In the genomic region with DNA sequence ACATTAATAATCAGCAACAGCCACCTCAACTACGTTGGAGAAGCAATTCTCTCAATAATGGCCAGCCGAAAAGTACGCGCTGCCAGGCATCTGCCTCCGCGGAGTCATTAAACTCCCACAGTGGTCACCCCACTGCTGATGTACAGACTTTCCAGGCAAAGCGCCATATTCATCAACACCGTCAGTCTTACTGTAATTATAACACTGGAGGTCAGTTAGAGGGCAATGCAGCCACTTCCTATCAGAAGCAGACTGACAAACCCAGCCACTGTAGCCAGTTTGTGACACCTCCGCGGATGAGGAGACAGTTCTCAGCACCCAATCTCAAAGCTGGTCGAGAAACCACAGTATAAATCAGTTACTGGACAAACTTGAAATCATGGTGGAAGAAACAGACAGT, we compare ENCODE assay signal across 24 cellular contexts.
"Had no signal": no experiment of that assay in that cellular context is flagged by ENCODE, and none has a peak within 500 bp of the region (broad histone marks: within the 10 kb centered on the region; RNA-seq: fewer than 3 reads in every experiment).

No MANE protein-coding gene starts in this region.

- H3K27ac ChIP-seq: brain microvascular endothelial cell, upper lobe of right lung had no signal

- H3K27ac Mint-ChIP-seq: activated B cell treated with CpG ODN at 0.5 μM for 24 hours; activated CD8-positive, alpha-beta T cell treated with anti-CD3 and anti-CD28 coated beads, Interleukin-2, amount 10 ng/mL, durations not matched to agents 7 days and 5 days; activated naive CD8-positive, alpha-beta T cell; activated T-cell treated with anti-CD3 and anti-CD28 coated beads, Interleukin-2, amount 50 U/mL, for 72 hours; progenitor cell of endocrine pancreas; stimulated activated naive CD8-positive, alpha-beta T cell treated with anti-CD3 and anti-CD28 coated beads, Interleukin-15, amount 100 ng/mL, for 72 hours; T-helper 17 cell had no signal

- H3K9me3 Mint-ChIP-seq: activated B cell treated with CpG ODN at 0.5 μM for 24 hours; activated T-cell treated with anti-CD3 and anti-CD28 coated beads, Interleukin-2, amount 50 U/mL, for 72 hours; naive thymus-derived CD8-positive, alpha-beta T cell; stimulated activated naive CD8-positive, alpha-beta T cell treated with anti-CD3 and anti-CD28 coated beads, Interleukin-15, amount 100 ng/mL, for 72 hours had no signal

- H3K27me3 ChIP-seq: brain microvascular endothelial cell, upper lobe of right lung had no signal

- FAIRE-seq: TTC549 had no signal

- DNase-seq: activated B cell treated with CpG ODN at 0.5 μM for 24 hours; activated CD4-positive, alpha-beta T cell treated with anti-CD3 and anti-CD28 coated beads for 48 hours; activated CD8-positive, alpha-beta memory T cell treated with anti-CD3 and anti-CD28 coated beads, Interleukin-2, amount 50 U/mL, for 4 hours; activated CD8-positive, alpha-beta T cell treated with anti-CD3 and anti-CD28 coated beads, Interleukin-2, amount 10 ng/mL, durations not matched to agents 7 days and 5 days; activated gamma-delta T cell; activated T-cell treated with anti-CD3 and anti-CD28 coated beads, Interleukin-2, amount 50 U/mL, for 72 hours; amygdala; brain microvascular endothelial cell; cortex of kidney; effector CD8-positive, alpha-beta T cell; foreskin melanocyte; head of caudate nucleus; islet precursor cell; mesenchymal stem cell; naive thymus-derived CD8-positive, alpha-beta T cell; occipital lobe; stimulated activated naive CD8-positive, alpha-beta T cell treated with anti-CD3 and anti-CD28 coated beads, Interleukin-15, amount 100 ng/mL, for 72 hours; T-helper 17 cell; upper lobe of right lung had no signal

- H3K9me3 ChIP-seq: upper lobe of right lung had no signal

- H3K4me1 Mint-ChIP-seq: stimulated activated naive CD8-positive, alpha-beta T cell treated with anti-CD3 and anti-CD28 coated beads, Interleukin-15, amount 100 ng/mL, for 72 hours had no signal

- ATAC-seq: activated CD8-positive, alpha-beta T cell treated with anti-CD3 and anti-CD28 coated beads, Interleukin-2, amount 10 ng/mL, durations not matched to agents 7 days and 5 days; activated T-cell treated with anti-CD3 and anti-CD28 coated beads, Interleukin-2, amount 50 U/mL, for 72 hours; left lobe of liver; naive thymus-derived CD8-positive, alpha-beta T cell; sciatic nerve; stimulated activated naive CD8-positive, alpha-beta T cell treated with anti-CD3 and anti-CD28 coated beads, Interleukin-15, amount 100 ng/mL, for 72 hours; T-helper 17 cell; upper lobe of right lung had no signal

- H3K4me3 ChIP-seq: upper lobe of right lung had no signal

- H3K27me3 Mint-ChIP-seq: activated B cell treated with CpG ODN at 0.5 μM for 24 hours; activated naive CD8-positive, alpha-beta T cell; naive thymus-derived CD8-positive, alpha-beta T cell; progenitor cell of endocrine pancreas; stimulated activated naive CD8-positive, alpha-beta T cell treated with anti-CD3 and anti-CD28 coated beads, Interleukin-15, amount 100 ng/mL, for 72 hours; T-helper 17 cell had no signal

- H3K4me1 ChIP-seq: upper lobe of right lung had no signal

- H3K4me3 Mint-ChIP-seq: activated B cell treated with CpG ODN at 0.5 μM for 24 hours; activated CD8-positive, alpha-beta T cell treated with anti-CD3 and anti-CD28 coated beads, Interleukin-2, amount 10 ng/mL, durations not matched to agents 7 days and 5 days; activated naive CD8-positive, alpha-beta T cell; activated T-cell treated with anti-CD3 and anti-CD28 coated beads, Interleukin-2, amount 50 U/mL, for 72 hours; naive thymus-derived CD8-positive, alpha-beta T cell; stimulated activated naive CD8-positive, alpha-beta T cell treated with anti-CD3 and anti-CD28 coated beads, Interleukin-15, amount 100 ng/mL, for 72 hours; T-helper 17 cell had no signal
